ENCODE assay signal across 8 cellular contexts in the genomic region with DNA sequence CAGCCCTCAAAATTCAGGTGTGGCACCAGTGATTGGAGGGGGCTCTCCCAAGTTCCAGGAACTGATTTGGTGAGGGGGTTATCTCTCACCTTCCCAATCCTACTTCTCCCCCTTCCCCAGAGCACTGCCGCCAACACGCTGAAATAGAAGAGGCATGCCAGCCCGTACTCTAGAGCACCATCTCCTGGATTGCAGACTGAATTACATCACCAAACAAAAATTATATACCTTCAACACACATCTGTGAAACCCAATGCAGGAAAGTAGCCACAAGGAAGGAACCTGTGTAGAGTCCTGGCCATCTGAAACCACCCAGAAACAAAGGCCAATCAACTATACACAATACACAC.
DNase-seq lines count a peak whose midpoint lies in the region; ATAC-seq and TF ChIP-seq lines count a peak whose summit lies in the region.
"Not testable (repeated sequence)": the region's sequence is repeated elsewhere in the genome, so short reads cannot be mapped to it uniquely, and the experiment has no call there.

No MANE protein-coding gene starts in this region.

- not testable (repeated sequence) for H3K9ac ChIP-seq in Loucy (ENCODE audit: low read depth, low read length, poor library complexity, severe bottlenecking)

- not testable (repeated sequence) for H3K79me2 ChIP-seq in Loucy (ENCODE audit: insufficient read depth, low read length)

- not testable (repeated sequence) for H3K4me1 ChIP-seq in Loucy (ENCODE audit: insufficient read depth, low read length, poor library complexity, severe bottlenecking)

- not testable (repeated sequence) for H3K36me3 ChIP-seq in Loucy (ENCODE audit: insufficient read depth, low read length)

- peak; percentile 58 for ATAC-seq in GM21723 (IDR thresholded peaks at IDR 0.05; ENCODE audit: unreplicated experiment)

- H3K9me3 ChIP-seq in Loucy (ENCODE audit: insufficient read depth, low read depth, low read length), result not testable (repeated sequence)

- DNase-seq in COLO668 (lab: John Stamatoyannopoulos, UW; ENCODE audit: unreplicated experiment) (peak; percentile 28), RPMI8226 (peak; percentile 51), fibroblast of gingiva (ENCODE audit: low read depth) (peak; percentile 4), midbrain (lab: John Stamatoyannopoulos, UW) (peak; percentile 1)
- DNase-seq in activated effector memory CD4-positive, alpha-beta T cell treated with Interleukin-2 at 50 U/mL for 16 hours, result peak; percentile 6
- DNase-seq in stimulated activated CD8-positive, alpha-beta memory T cell treated with anti-CD3 and anti-CD28 coated beads, Interleukin-4, amount 100 ng/mL, for 48 hours, result peak; percentile 39

- not testable (repeated sequence) for H3F3A ChIP-seq in Loucy (ENCODE audit: low read depth)

- peak overlapping the region; percentile 64 for H3K4me2 ChIP-seq in Loucy (ENCODE audit: low read depth, low read length, poor library complexity, severe bottlenecking)

- H4K20me1 ChIP-seq in Loucy (ENCODE audit: insufficient read depth, low read length, poor library complexity, severe bottlenecking), result not testable (repeated sequence)

- H3K9me2 ChIP-seq in Loucy (replicated peaks; ENCODE audit: low read depth, low read length), result not testable (repeated sequence)

- TF ChIP-seq CTCF in Loucy (conservative IDR thresholded peaks at IDR 0.05; ENCODE audit: low read length), result peak; percentile 59

- peak overlapping the region; percentile 67 for H2AFZ ChIP-seq in Loucy (ENCODE audit: low read length)

- not testable (repeated sequence) for H3K27me3 ChIP-seq in Loucy (ENCODE audit: insufficient read depth, low read length, poor library complexity, severe bottlenecking)

- H3K4me3 ChIP-seq in Loucy (ENCODE audit: low read length, poor library complexity, severe bottlenecking), result peak overlapping the region; percentile 58

Comparison
In these comparisons a context has a peak if more than half of its experiments do, and no peak if none do; other contexts are left out.
1. Peak in every context shown above with its lines: DNase-seq, ATAC-seq and H3K4me3 ChIP-seq.
2. DNase-seq: peak in every context shown above with its lines; median percentile 51 in RPMI8226; 39 in stimulated activated CD8-positive, alpha-beta memory T cell treated with anti-CD3 and anti-CD28 coated beads, Interleukin-4, amount 100 ng/mL, for 48 hours; 28 in COLO668; 6 in activated effector memory CD4-positive, alpha-beta T cell treated with Interleukin-2 at 50 U/mL for 16 hours; 4 in fibroblast of gingiva; 1 in midbrain.